ENCODE assay signal across 8 cellular contexts in the genomic region with DNA sequence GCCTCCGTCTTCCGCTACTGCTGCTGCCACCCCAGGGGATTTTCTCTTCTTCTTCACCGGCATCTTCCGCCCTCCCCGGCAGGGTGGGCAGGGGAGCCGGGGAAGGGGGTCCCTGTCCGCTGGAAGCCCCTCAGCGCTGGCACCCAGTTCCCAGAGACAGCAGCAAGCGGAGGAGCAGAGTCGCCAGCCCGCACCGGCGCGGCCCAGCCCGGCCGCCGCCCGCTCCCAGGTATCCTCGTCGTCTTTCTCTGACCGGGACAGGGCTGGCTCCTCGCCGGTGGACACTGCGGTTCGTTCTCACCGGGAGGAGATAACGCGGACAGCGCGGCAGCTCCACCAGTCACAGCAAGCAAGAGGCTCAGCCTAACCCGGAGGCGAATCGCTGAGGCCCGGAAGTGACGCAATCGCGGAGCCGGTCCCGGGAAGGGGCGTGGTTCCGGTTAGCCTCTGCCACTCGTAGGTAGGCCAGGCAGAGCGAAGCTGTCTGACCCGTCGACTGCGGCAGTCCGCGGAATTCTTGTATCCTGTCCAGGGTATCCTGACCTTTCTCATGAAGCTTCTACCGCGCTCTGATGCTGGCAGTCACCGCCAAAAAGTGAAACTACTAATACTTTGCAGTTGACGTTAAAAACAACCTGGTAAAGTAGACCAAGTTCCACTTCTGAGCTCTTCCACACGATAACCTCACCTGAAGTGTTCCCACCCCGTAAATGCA. TPM values are rescaled to one million over a fixed set of nuclear protein-coding genes. Genes with fewer than 3 reads are reported as not detected.
A peak's percentile ranks its signal among the peaks of the same experiment; 100 is the strongest.
DNase-seq lines count a peak whose midpoint lies in the region; ATAC-seq and TF ChIP-seq lines count a peak whose summit lies in the region.

A gene (minus strand): TSS at position 351 of the 715 bp plus-strand sequence. CDS start 288 bp downstream, at position 63.

- peaks cover 11% of the 10 kb centered on the region in 2 donors for H3K4me1 ChIP-seq in mucosa of rectum (ENCODE audit: control insufficient read depth in 2 of 2, insufficient read depth in 2 of 2, low read length in 2 of 2)

- H3K9ac ChIP-seq in mucosa of rectum (ENCODE audit: low read depth in 1 of 2, low read length in 2 of 2): peak within 1 kb of the TSS; percentile 61 to 87

- H3K4me1 Mint-ChIP-seq in activated T-cell treated with anti-CD3 and anti-CD28 coated beads, Interleukin-2, amount 50 U/mL, for 24 hours (ENCODE audit: low read depth): peaks cover 30% of the 10 kb centered on the region

- H3K27ac Mint-ChIP-seq in activated T-cell treated with anti-CD3 and anti-CD28 coated beads, Interleukin-2, amount 50 U/mL, for 24 hours: peak within 1 kb of the TSS; percentile 94

- peak within 1 kb of the TSS; percentile 77 to 80 for H3K27ac ChIP-seq in mucosa of rectum (ENCODE audit: low read depth in 2 of 2, low read length in 2 of 2)

- in situ Hi-C loops in KBM-7 (cut with MboI; ENCODE audit: low pct_unique_long_range_greater_than_20kb, low sequenced_read_pairs): no loop called here

- peak; percentile 100 for ATAC-seq in GM21717 (IDR thresholded peaks at IDR 0.05; ENCODE audit: unreplicated experiment)

- peaks cover 8 to 19% of the 10 kb centered on the region in 2 donors for H3K27me3 ChIP-seq in mucosa of rectum (ENCODE audit: control insufficient read depth in 2 of 2, insufficient read depth in 2 of 2, low read length in 2 of 2)

- H3K4me3 ChIP-seq in mucosa of rectum (ENCODE audit: low read length in 2 of 2): peak within 1 kb of the TSS; percentile 92 to 97

- peak; percentile 78 for DNase-seq in DMS153 treated with DMSO at 0.1 percent for 48 hours (lab: John Stamatoyannopoulos, UW; ENCODE audit: unreplicated experiment)
- peak; percentile 96 for DNase-seq in KBM-7
- peak; percentile 96 for DNase-seq in activated T-cell treated with anti-CD3 and anti-CD28 coated beads, Interleukin-2, amount 50 U/mL, for 24 hours
- DNase-seq in erythroblast (lab: John Stamatoyannopoulos, UW): peak; percentile 97 to 98
- DNase-seq in stimulated activated CD8-positive, alpha-beta memory T cell treated with anti-CD3 and anti-CD28 coated beads, Interleukin-4, amount 100 ng/mL, for 48 hours: peak; percentile 97

- peaks cover 46% of the 10 kb centered on the region for H3K36me3 Mint-ChIP-seq in activated T-cell treated with anti-CD3 and anti-CD28 coated beads, Interleukin-2, amount 50 U/mL, for 24 hours (ENCODE audit: low read depth)

- peaks cover 0 to 5% of the 10 kb centered on the region in 2 donors for H3K36me3 ChIP-seq in mucosa of rectum (ENCODE audit: control insufficient read depth in 2 of 2, insufficient read depth in 2 of 2, low read length in 2 of 2)

- peak within 1 kb of the TSS; percentile 89 for H3K4me3 Mint-ChIP-seq in activated T-cell treated with anti-CD3 and anti-CD28 coated beads, Interleukin-2, amount 50 U/mL, for 24 hours

- H3K9me3 ChIP-seq in mucosa of rectum (ENCODE audit: control insufficient read depth in 2 of 2, low read length in 2 of 2): no peaks in the 10 kb centered on the region

- H3K9me3 Mint-ChIP-seq in activated T-cell treated with anti-CD3 and anti-CD28 coated beads, Interleukin-2, amount 50 U/mL, for 24 hours: no peaks in the 10 kb centered on the region

- peak; percentile 98 for TF ChIP-seq POLR2A in erythroblast (IDR thresholded peaks at IDR 0.05; ENCODE audit: low read length)

- peaks cover 24% of the 10 kb centered on the region for H3K27me3 Mint-ChIP-seq in activated T-cell treated with anti-CD3 and anti-CD28 coated beads, Interleukin-2, amount 50 U/mL, for 24 hours

TF ChIP-seq in PFSK-1, 5 proteins besides CTCF, POLR2A, EP300 and RAD21:
- peak; percentile 96 for TF ChIP-seq TAF1 (IDR thresholded peaks at IDR 0.05; ENCODE audit: borderline replicate concordance, insufficient read depth, low read length)
- TF ChIP-seq SIN3A (IDR thresholded peaks at IDR 0.05; ENCODE audit: borderline replicate concordance, insufficient read depth, low read length): no peak
- TF ChIP-seq, protein P1, sequence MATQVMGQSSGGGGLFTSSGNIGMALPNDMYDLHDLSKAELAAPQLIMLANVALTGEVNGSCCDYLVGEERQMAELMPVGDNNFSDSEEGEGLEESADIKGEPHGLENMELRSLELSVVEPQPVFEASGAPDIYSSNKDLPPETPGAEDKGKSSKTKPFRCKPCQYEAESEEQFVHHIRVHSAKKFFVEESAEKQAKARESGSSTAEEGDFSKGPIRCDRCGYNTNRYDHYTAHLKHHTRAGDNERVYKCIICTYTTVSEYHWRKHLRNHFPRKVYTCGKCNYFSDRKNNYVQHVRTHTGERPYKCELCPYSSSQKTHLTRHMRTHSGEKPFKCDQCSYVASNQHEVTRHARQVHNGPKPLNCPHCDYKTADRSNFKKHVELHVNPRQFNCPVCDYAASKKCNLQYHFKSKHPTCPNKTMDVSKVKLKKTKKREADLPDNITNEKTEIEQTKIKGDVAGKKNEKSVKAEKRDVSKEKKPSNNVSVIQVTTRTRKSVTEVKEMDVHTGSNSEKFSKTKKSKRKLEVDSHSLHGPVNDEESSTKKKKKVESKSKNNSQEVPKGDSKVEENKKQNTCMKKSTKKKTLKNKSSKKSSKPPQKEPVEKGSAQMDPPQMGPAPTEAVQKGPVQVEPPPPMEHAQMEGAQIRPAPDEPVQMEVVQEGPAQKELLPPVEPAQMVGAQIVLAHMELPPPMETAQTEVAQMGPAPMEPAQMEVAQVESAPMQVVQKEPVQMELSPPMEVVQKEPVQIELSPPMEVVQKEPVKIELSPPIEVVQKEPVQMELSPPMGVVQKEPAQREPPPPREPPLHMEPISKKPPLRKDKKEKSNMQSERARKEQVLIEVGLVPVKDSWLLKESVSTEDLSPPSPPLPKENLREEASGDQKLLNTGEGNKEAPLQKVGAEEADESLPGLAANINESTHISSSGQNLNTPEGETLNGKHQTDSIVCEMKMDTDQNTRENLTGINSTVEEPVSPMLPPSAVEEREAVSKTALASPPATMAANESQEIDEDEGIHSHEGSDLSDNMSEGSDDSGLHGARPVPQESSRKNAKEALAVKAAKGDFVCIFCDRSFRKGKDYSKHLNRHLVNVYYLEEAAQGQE (IDR thresholded peaks at IDR 0.05; ENCODE audit: insufficient read depth in 1 of 2, low read depth in 2 of 2, low read length in 2 of 2): peak; percentile 35 to 49; a peak in 1 of 4 replicates
- peak; percentile 92 for TF ChIP-seq POLR2AphosphoS5 (IDR thresholded peaks at IDR 0.05; ENCODE audit: low read depth, low read length)
- peak; percentile 77 for TF ChIP-seq FOXP2 (optimal IDR thresholded peaks at IDR 0.05; ENCODE audit: borderline replicate concordance, extremely low read depth, extremely low read length, insufficient read depth)

RNA-seq across cellular contexts. Expression of the gene that starts here (rescaled TPM):
- polyA plus RNA-seq in PFSK-1 (2012; ENCODE audit: insufficient read length, low read depth): 55.0 TPM

Comparison
In these comparisons a context has a peak if more than half of its experiments do, and no peak if none do; other contexts are left out.
1. Peak in every context shown above with its lines: DNase-seq, ATAC-seq, H3K4me3 ChIP-seq and H3K27ac ChIP-seq.